In the genomic region with DNA sequence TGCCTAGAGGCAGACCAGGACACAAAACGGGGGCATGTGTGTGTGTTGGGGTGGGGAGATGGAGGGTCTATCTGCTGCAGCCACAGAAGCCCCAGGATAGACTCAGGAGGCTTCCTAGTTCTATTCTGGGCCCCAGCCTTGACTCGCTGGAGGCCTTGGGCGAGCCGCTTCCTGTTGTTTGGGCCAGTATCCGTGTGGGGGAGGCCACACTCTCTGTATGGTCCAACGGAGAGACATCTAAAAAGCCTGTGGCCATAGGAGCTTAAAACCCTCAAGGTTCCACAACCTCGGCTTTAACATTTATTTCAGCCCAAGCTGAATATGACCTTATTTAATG, we compare ENCODE assay signal across 10 cellular contexts. TPM values are rescaled to one million over a fixed set of nuclear protein-coding genes. Genes with fewer than 3 reads are reported as not detected.
A peak's percentile ranks its signal among the peaks of the same experiment; 100 is the strongest.
DNase-seq lines count a peak whose midpoint lies in the region; FAIRE-seq and TF ChIP-seq lines count a peak whose summit lies in the region.
"Had no signal": no experiment of that assay in that cellular context is flagged by ENCODE, and none has a peak within 500 bp of the region (broad histone marks: within the 10 kb centered on the region; RNA-seq: fewer than 3 reads in every experiment).

No MANE protein-coding gene starts in this region.

- no peaks in the 10 kb centered on the region for H3K9me3 ChIP-seq in osteoblast (ENCODE audit: low read depth, low read length)

- H3K4me3 ChIP-seq in GM12865 (ENCODE audit: low read depth, low read length) (no peak overlapping the region), HL-60 (replicated peaks; ENCODE audit: insufficient read depth, low read length) (no peak overlapping the region), osteoblast (ENCODE audit: insufficient read depth, low read length) (no peak overlapping the region)

- FAIRE-seq in D721Med (lab: Jason Lieb, UNC), result no peak
- FAIRE-seq: G401.6 had no signal

- no peaks in the 10 kb centered on the region for H3K79me2 ChIP-seq in osteoblast (ENCODE audit: insufficient read depth, low read length)

- H4K20me1 ChIP-seq in osteoblast (ENCODE audit: insufficient read depth, low read length), result no peaks in the 10 kb centered on the region

- H3K4me1 ChIP-seq in osteoblast (ENCODE audit: insufficient read depth, low read length), result peaks cover 20% of the 10 kb centered on the region

- H2AFZ ChIP-seq in osteoblast (ENCODE audit: low read length), result peak overlapping the region; percentile 83

- H3K27me3 ChIP-seq in HL-60 (ENCODE audit: insufficient read depth, poor library complexity, severe bottlenecking), result no peaks in the 10 kb centered on the region
- H3K27me3 ChIP-seq in osteoblast (ENCODE audit: insufficient read depth, low read length), result no peaks in the 10 kb centered on the region

- peak overlapping the region; percentile 77 for H3K27ac ChIP-seq in HL-60 (replicated peaks)
- H3K27ac ChIP-seq in cingulate gyrus (ENCODE audit: low read depth, low read length), result peak overlapping the region; percentile 2
- peak overlapping the region; percentile 40 for H3K27ac ChIP-seq in osteoblast (ENCODE audit: low read depth, low read length)
- H3K27ac ChIP-seq: epithelial cell of prostate had no signal

- DNase-seq in GM12865 (ENCODE audit: low read depth), result peak; percentile 69
- DNase-seq in HL-60 (ENCODE audit: low read depth in 1 of 2, low spot score in 1 of 2), result peak; percentile 58 to 78
- DNase-seq in osteoblast (ENCODE audit: insufficient read length, low spot score, missing footprints), result no peak
- no peak for DNase-seq in dedifferentiated amniotic fluid mesenchymal stem cell (ENCODE audit: extremely low spot score)
- DNase-seq in amniotic stem cell (lab: John Stamatoyannopoulos, UW), result no peak
- no peak for DNase-seq in COLO829 (ENCODE audit: low spot score)
- no peak for DNase-seq in D721Med (ENCODE audit: insufficient read length, low spot score)

- TF ChIP-seq CTCF in GM12865 (IDR thresholded peaks at IDR 0.05; ENCODE audit: insufficient read depth, low read depth, low read length, missing control alignments) (no peak), HL-60 (IDR thresholded peaks at IDR 0.05; ENCODE audit: insufficient read depth, low read length) (no peak), osteoblast (IDR thresholded peaks at IDR 0.05; ENCODE audit: extremely low read depth, low read depth, low read length) (no peak), D721Med (IDR thresholded peaks at IDR 0.05; ENCODE audit: insufficient read depth, missing control alignments) (no peak)

- no peaks in the 10 kb centered on the region for H3K36me3 ChIP-seq in osteoblast (ENCODE audit: insufficient read depth, low read length)

- H3K4me2 ChIP-seq in osteoblast (ENCODE audit: insufficient read depth, low read length), result no peak overlapping the region

RNA-seq across cellular contexts. Expression of a gene that starts 32.8 kb away (rescaled TPM):
- 1.8 and 3.2 TPM in 2 replicates for total RNA-seq in osteoblast

Comparison
In these comparisons a context has a peak if more than half of its experiments do, and no peak if none do; other contexts are left out.
1. DNase-seq: peak in GM12865 (single experiment) and HL-60 (2 of 2); none in osteoblast (single experiment), dedifferentiated amniotic fluid mesenchymal stem cell (single experiment), amniotic stem cell (single experiment), COLO829 (single experiment) and D721Med (single experiment).
2. H3K27ac ChIP-seq: peak in every context shown above with its lines; median percentile 77 in HL-60; 40 in osteoblast; 2 in cingulate gyrus.